In genomic region chr1:111192074-111192473, GRCh38 we compare ENCODE assay signal across 11 cellular contexts. TPM values are rescaled to one million over a fixed set of nuclear protein-coding genes. Genes with fewer than 3 reads are reported as not detected.
DNase-seq lines count a peak whose midpoint lies in the region; ATAC-seq, FAIRE-seq and TF ChIP-seq lines count a peak whose summit lies in the region.
"Had no signal": no experiment of that assay in that cellular context is flagged by ENCODE, and none has a peak within 500 bp of the region (broad histone marks: within the 10 kb centered on the region; RNA-seq: fewer than 3 reads in every experiment).

No MANE protein-coding gene starts in this region.

- ATAC-seq in stimulated activated memory B cell treated with anti-CD40 and anti-IgM and Interleukin-4, amounts not matched to agents 10 μg/mL and 1 μg/mL and 100 μg/mL, for 72 hours: no peak
- ATAC-seq in GM18519 (IDR thresholded peaks at IDR 0.05; ENCODE audit: low FRiP score, unreplicated experiment) (no peak), GM19463 (IDR thresholded peaks at IDR 0.05; ENCODE audit: unreplicated experiment) (no peak)

- H3K4me2 ChIP-seq in fibroblast of lung (ENCODE audit: extremely low read depth, insufficient read depth, low read length): no peak overlapping the region

- H3K27ac Mint-ChIP-seq in stimulated activated memory B cell treated with anti-CD40 and anti-IgM and Interleukin-4, amounts not matched to agents 10 μg/mL and 1 μg/mL and 100 μg/mL, for 72 hours: peak overlapping the region; percentile 72

- H3K36me3 ChIP-seq in Peyer's patch: peaks cover 0 to 51% (median 0%) of the 10 kb centered on the region in 3 donors
- peaks cover 2% of the 10 kb centered on the region for H3K36me3 ChIP-seq in fibroblast of lung (ENCODE audit: control insufficient read depth, insufficient read depth, low read length)

- H3K9me3 ChIP-seq in Peyer's patch (no peaks in the 10 kb centered on the region), fibroblast of lung (ENCODE audit: control insufficient read depth, insufficient read depth, low read depth, low read length) (no peaks in the 10 kb centered on the region)

- H4K20me1 ChIP-seq in fibroblast of lung (ENCODE audit: control insufficient read depth, extremely low read depth, insufficient read depth, low read length): no peaks in the 10 kb centered on the region

- H3K9me3 Mint-ChIP-seq in stimulated activated memory B cell treated with anti-CD40 and anti-IgM and Interleukin-4, amounts not matched to agents 10 μg/mL and 1 μg/mL and 100 μg/mL, for 72 hours: no peaks in the 10 kb centered on the region
- H3K9me3 Mint-ChIP-seq: neural crest cell had no signal

- DNase-seq in GM12892 (ENCODE audit: insufficient read length) (no peak), Peyer's patch (no peak), fibroblast of lung (ENCODE audit: low read depth in 2 of 2) (no peak), GM20000 (ENCODE audit: low spot score) (no peak)
- DNase-seq: DMS53 had no signal

- H3K4me3 Mint-ChIP-seq in stimulated activated memory B cell treated with anti-CD40 and anti-IgM and Interleukin-4, amounts not matched to agents 10 μg/mL and 1 μg/mL and 100 μg/mL, for 72 hours: no peak overlapping the region
- H3K4me3 Mint-ChIP-seq: neural crest cell had no signal

- TF ChIP-seq CTCF in Peyer's patch (IDR thresholded peaks at IDR 0.05) (no peak), fibroblast of lung (conservative IDR thresholded peaks at IDR 0.05 in 1 of 2, IDR thresholded peaks at IDR 0.05 in 1 of 2; ENCODE audit: low read depth in 1 of 2, low read length in 2 of 2) (no peak), GM20000 (IDR thresholded peaks at IDR 0.05; ENCODE audit: extremely low read depth, missing control alignments) (no peak)

- no peaks in the 10 kb centered on the region for H3K79me2 ChIP-seq in fibroblast of lung (ENCODE audit: control insufficient read depth, insufficient read depth, low read length)

- H3K4me1 Mint-ChIP-seq in stimulated activated memory B cell treated with anti-CD40 and anti-IgM and Interleukin-4, amounts not matched to agents 10 μg/mL and 1 μg/mL and 100 μg/mL, for 72 hours: peaks cover 52% of the 10 kb centered on the region

- no peak overlapping the region for H3K9ac ChIP-seq in fibroblast of lung (ENCODE audit: insufficient read depth, low read length)

- H3K27me3 ChIP-seq in Peyer's patch: no peaks in the 10 kb centered on the region
- no peaks in the 10 kb centered on the region for H3K27me3 ChIP-seq in fibroblast of lung (ENCODE audit: control insufficient read depth, insufficient read depth, low read length)

- H3K4me3 ChIP-seq in Peyer's patch: no peak overlapping the region
- H3K4me3 ChIP-seq in fibroblast of lung (replicated peaks in 1 of 4; ENCODE audit: control extremely low read depth in 1 of 4, insufficient read depth in 1 of 4, low read depth in 3 of 4, low read length in 4 of 4): no peak overlapping the region

- FAIRE-seq in GM12892 (lab: Jason Lieb, UNC): no peak

- TF ChIP-seq POLR2A in GM12892 (IDR thresholded peaks at IDR 0.05; ENCODE audit: low read depth, low read length) (peak; percentile 34; the same call in 1 of the 2 replicates), Peyer's patch (IDR thresholded peaks at IDR 0.05) (no peak)

- H3K36me3 Mint-ChIP-seq in stimulated activated memory B cell treated with anti-CD40 and anti-IgM and Interleukin-4, amounts not matched to agents 10 μg/mL and 1 μg/mL and 100 μg/mL, for 72 hours: peaks cover 67% of the 10 kb centered on the region

- no peaks in the 10 kb centered on the region for H3K27me3 Mint-ChIP-seq in stimulated activated memory B cell treated with anti-CD40 and anti-IgM and Interleukin-4, amounts not matched to agents 10 μg/mL and 1 μg/mL and 100 μg/mL, for 72 hours

- H2AFZ ChIP-seq in fibroblast of lung (ENCODE audit: low read length): no peak overlapping the region

- H3K27ac ChIP-seq in Peyer's patch: peak overlapping the region; percentile 21 to 66 (median 60)
- peak overlapping the region; percentile 60 for H3K27ac ChIP-seq in fibroblast of lung (ENCODE audit: insufficient read depth, low read length)

- peaks cover 8 to 61% (median 30%) of the 10 kb centered on the region in 4 donors for H3K4me1 ChIP-seq in Peyer's patch
- H3K4me1 ChIP-seq in fibroblast of lung (ENCODE audit: control insufficient read depth, extremely low read depth, insufficient read depth, low read length): peaks cover 33% of the 10 kb centered on the region

RNA-seq across cellular contexts. Expression of gene DENND2D, which starts 8.4 kb away (rescaled TPM):
- 46.1 TPM for polyA plus RNA-seq in GM12892 (2012; ENCODE audit: missing spikeins)
- total RNA-seq in Peyer's patch (100 to 1,000 TPM in 1 of 4 donors, 10 to 100 TPM in 3; 71.3 to 220 (median 86.5) TPM), fibroblast of lung (15.7 and 19.5 TPM in 2 replicates)
- 2.2 and 2.5 TPM in 2 replicates for polyA plus RNA-seq in fibroblast of lung
- polyA plus RNA-seq in fibroblast of lung (2012): 2.3 and 2.9 TPM in 2 replicates
- 1.2 and 1.7 TPM in 2 replicates for polyA minus RNA-seq in fibroblast of lung (ENCODE audit: low replicate concordance)
- total RNA-seq: neural crest cell, RPMI7951 had no signal

RNA-seq across cellular contexts. Expression of gene CHI3L2, which starts 35.4 kb away (rescaled TPM):
- polyA plus RNA-seq in GM12892 (2012; ENCODE audit: missing spikeins): 2.4 TPM
- total RNA-seq in Peyer's patch (10 to 100 TPM in 1 of 4 donors, 1 to 10 TPM in 1, under 1 TPM in 1, not detected in 1; 0.67 to 14.0 (median 3.3) TPM), fibroblast of lung (1.5 and 10.3 TPM in 2 replicates)
- 0.66 and 3.8 TPM in 2 replicates for polyA plus RNA-seq in fibroblast of lung
- 0.93 and 2.7 TPM in 2 replicates for polyA plus RNA-seq in fibroblast of lung (2012)
- 11.7 TPM in 1 of 2 replicates, not detected in the other for polyA minus RNA-seq in fibroblast of lung (ENCODE audit: low replicate concordance)
- total RNA-seq: chondrocyte, neural crest cell had no signal

RNA-seq across cellular contexts. Expression of gene CEPT1, which starts 52.1 kb away (rescaled TPM):
- polyA plus RNA-seq in GM12892 (2012; ENCODE audit: missing spikeins): 69.9 TPM
- total RNA-seq in Peyer's patch (10 to 100 TPM; 38.7 to 56.9 (median 43.8) TPM), fibroblast of lung (74.5 and 90.4 TPM in 2 replicates)
- polyA plus RNA-seq in fibroblast of lung: 20.7 and 26.4 TPM in 2 replicates
- polyA plus RNA-seq in fibroblast of lung (2012): 12.0 and 13.4 TPM in 2 replicates
- polyA minus RNA-seq in fibroblast of lung (ENCODE audit: low replicate concordance): 4.3 and 6.2 TPM in 2 replicates

RNA-seq across cellular contexts. Expression of gene DRAM2, which starts 52.2 kb away (rescaled TPM):
- polyA plus RNA-seq in GM12892 (2012; ENCODE audit: missing spikeins): 144 TPM
- total RNA-seq in Peyer's patch (10 to 100 TPM; 28.9 to 64.2 (median 48.5) TPM), fibroblast of lung (107 and 115 TPM in 2 replicates)
- 47.8 and 75.8 TPM in 2 replicates for polyA plus RNA-seq in fibroblast of lung
- polyA plus RNA-seq in fibroblast of lung (2012): 29.8 and 40.5 TPM in 2 replicates
- 19.1 and 98.6 TPM in 2 replicates for polyA minus RNA-seq in fibroblast of lung (ENCODE audit: low replicate concordance)
